ENCODE assay signal across 1 cellular context in the genomic region with DNA sequence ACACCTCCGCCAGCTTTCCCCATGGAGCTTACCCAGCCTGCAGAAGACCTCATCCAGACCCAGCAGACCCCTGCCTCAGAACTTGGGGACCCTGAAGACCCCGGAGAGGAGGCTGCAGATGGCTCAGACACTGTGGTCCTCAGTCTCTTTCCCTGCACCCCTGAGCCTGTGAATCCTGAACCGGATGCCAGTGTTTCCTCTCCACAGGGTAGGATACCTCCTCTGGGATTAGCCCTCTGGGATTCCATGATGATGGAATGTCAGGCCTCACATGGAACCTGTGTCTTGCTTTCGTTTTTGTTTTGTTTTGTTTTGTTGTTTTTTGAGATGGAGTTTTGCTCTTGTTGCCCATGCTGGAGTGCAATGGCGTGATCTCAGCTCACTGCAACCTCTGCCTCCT.
TF ChIP-seq lines count a peak whose summit lies in the region.

No MANE protein-coding gene starts in this region.

TF ChIP-seq in WTC11, 78 proteins besides CTCF, POLR2A, EP300 and RAD21 (continued from another document):
- TF ChIP-seq, protein P1, sequence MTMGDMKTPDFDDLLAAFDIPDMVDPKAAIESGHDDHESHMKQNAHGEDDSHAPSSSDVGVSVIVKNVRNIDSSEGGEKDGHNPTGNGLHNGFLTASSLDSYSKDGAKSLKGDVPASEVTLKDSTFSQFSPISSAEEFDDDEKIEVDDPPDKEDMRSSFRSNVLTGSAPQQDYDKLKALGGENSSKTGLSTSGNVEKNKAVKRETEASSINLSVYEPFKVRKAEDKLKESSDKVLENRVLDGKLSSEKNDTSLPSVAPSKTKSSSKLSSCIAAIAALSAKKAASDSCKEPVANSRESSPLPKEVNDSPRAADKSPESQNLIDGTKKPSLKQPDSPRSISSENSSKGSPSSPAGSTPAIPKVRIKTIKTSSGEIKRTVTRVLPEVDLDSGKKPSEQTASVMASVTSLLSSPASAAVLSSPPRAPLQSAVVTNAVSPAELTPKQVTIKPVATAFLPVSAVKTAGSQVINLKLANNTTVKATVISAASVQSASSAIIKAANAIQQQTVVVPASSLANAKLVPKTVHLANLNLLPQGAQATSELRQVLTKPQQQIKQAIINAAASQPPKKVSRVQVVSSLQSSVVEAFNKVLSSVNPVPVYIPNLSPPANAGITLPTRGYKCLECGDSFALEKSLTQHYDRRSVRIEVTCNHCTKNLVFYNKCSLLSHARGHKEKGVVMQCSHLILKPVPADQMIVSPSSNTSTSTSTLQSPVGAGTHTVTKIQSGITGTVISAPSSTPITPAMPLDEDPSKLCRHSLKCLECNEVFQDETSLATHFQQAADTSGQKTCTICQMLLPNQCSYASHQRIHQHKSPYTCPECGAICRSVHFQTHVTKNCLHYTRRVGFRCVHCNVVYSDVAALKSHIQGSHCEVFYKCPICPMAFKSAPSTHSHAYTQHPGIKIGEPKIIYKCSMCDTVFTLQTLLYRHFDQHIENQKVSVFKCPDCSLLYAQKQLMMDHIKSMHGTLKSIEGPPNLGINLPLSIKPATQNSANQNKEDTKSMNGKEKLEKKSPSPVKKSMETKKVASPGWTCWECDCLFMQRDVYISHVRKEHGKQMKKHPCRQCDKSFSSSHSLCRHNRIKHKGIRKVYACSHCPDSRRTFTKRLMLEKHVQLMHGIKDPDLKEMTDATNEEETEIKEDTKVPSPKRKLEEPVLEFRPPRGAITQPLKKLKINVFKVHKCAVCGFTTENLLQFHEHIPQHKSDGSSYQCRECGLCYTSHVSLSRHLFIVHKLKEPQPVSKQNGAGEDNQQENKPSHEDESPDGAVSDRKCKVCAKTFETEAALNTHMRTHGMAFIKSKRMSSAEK (CRISPR knock-in tag; IDR thresholded peaks at IDR 0.05; ENCODE audit: borderline replicate concordance) = no peak
- TF ChIP-seq HMGA2 (CRISPR knock-in tag; IDR thresholded peaks at IDR 0.05) = no peak
- TF ChIP-seq FOXP1 (CRISPR knock-in tag; IDR thresholded peaks at IDR 0.05; ENCODE audit: borderline replicate concordance) = no peak
- TF ChIP-seq, protein P2, sequence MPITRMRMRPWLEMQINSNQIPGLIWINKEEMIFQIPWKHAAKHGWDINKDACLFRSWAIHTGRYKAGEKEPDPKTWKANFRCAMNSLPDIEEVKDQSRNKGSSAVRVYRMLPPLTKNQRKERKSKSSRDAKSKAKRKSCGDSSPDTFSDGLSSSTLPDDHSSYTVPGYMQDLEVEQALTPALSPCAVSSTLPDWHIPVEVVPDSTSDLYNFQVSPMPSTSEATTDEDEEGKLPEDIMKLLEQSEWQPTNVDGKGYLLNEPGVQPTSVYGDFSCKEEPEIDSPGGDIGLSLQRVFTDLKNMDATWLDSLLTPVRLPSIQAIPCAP (CRISPR knock-in tag; IDR thresholded peaks at IDR 0.05) = no peak
- no peak for TF ChIP-seq JAZF1 (CRISPR knock-in tag; IDR thresholded peaks at IDR 0.05)
- no peak for TF ChIP-seq ATF1 (CRISPR knock-in tag; IDR thresholded peaks at IDR 0.05)
- no peak for TF ChIP-seq RORB (CRISPR knock-in tag; IDR thresholded peaks at IDR 0.05)
- no peak for TF ChIP-seq PRRX2 (CRISPR knock-in tag; IDR thresholded peaks at IDR 0.05)
- no peak for TF ChIP-seq JUN (CRISPR knock-in tag; IDR thresholded peaks at IDR 0.05)
- no peak for TF ChIP-seq NR1H2 (CRISPR knock-in tag; IDR thresholded peaks at IDR 0.05)
- TF ChIP-seq FOXJ3 (CRISPR knock-in tag; IDR thresholded peaks at IDR 0.05; ENCODE audit: borderline replicate concordance) = no peak
- no peak for TF ChIP-seq SMAD3 (CRISPR knock-in tag; IDR thresholded peaks at IDR 0.05; ENCODE audit: borderline replicate concordance)
- no peak for TF ChIP-seq TCF7 (CRISPR knock-in tag; IDR thresholded peaks at IDR 0.05; ENCODE audit: low read depth)
- TF ChIP-seq, protein P3, sequence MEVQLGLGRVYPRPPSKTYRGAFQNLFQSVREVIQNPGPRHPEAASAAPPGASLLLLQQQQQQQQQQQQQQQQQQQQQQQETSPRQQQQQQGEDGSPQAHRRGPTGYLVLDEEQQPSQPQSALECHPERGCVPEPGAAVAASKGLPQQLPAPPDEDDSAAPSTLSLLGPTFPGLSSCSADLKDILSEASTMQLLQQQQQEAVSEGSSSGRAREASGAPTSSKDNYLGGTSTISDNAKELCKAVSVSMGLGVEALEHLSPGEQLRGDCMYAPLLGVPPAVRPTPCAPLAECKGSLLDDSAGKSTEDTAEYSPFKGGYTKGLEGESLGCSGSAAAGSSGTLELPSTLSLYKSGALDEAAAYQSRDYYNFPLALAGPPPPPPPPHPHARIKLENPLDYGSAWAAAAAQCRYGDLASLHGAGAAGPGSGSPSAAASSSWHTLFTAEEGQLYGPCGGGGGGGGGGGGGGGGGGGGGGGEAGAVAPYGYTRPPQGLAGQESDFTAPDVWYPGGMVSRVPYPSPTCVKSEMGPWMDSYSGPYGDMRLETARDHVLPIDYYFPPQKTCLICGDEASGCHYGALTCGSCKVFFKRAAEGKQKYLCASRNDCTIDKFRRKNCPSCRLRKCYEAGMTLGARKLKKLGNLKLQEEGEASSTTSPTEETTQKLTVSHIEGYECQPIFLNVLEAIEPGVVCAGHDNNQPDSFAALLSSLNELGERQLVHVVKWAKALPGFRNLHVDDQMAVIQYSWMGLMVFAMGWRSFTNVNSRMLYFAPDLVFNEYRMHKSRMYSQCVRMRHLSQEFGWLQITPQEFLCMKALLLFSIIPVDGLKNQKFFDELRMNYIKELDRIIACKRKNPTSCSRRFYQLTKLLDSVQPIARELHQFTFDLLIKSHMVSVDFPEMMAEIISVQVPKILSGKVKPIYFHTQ (CRISPR knock-in tag; IDR thresholded peaks at IDR 0.05) = no peak
- TF ChIP-seq, protein P4, sequence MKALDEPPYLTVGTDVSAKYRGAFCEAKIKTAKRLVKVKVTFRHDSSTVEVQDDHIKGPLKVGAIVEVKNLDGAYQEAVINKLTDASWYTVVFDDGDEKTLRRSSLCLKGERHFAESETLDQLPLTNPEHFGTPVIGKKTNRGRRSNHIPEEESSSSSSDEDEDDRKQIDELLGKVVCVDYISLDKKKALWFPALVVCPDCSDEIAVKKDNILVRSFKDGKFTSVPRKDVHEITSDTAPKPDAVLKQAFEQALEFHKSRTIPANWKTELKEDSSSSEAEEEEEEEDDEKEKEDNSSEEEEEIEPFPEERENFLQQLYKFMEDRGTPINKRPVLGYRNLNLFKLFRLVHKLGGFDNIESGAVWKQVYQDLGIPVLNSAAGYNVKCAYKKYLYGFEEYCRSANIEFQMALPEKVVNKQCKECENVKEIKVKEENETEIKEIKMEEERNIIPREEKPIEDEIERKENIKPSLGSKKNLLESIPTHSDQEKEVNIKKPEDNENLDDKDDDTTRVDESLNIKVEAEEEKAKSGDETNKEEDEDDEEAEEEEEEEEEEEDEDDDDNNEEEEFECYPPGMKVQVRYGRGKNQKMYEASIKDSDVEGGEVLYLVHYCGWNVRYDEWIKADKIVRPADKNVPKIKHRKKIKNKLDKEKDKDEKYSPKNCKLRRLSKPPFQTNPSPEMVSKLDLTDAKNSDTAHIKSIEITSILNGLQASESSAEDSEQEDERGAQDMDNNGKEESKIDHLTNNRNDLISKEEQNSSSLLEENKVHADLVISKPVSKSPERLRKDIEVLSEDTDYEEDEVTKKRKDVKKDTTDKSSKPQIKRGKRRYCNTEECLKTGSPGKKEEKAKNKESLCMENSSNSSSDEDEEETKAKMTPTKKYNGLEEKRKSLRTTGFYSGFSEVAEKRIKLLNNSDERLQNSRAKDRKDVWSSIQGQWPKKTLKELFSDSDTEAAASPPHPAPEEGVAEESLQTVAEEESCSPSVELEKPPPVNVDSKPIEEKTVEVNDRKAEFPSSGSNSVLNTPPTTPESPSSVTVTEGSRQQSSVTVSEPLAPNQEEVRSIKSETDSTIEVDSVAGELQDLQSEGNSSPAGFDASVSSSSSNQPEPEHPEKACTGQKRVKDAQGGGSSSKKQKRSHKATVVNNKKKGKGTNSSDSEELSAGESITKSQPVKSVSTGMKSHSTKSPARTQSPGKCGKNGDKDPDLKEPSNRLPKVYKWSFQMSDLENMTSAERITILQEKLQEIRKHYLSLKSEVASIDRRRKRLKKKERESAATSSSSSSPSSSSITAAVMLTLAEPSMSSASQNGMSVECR (CRISPR knock-in tag; IDR thresholded peaks at IDR 0.05; ENCODE audit: borderline replicate concordance) = no peak
